12 cellular contexts compared by ENCODE assay signal in genomic region chr17:7018331-7018964, GRCh38. TPM values are rescaled to one million over a fixed set of nuclear protein-coding genes. Genes with fewer than 3 reads are reported as not detected.
DNase-seq lines count a peak whose midpoint lies in the region; ATAC-seq and TF ChIP-seq lines count a peak whose summit lies in the region.
"Had no signal": no experiment of that assay in that cellular context is flagged by ENCODE, and none has a peak within 500 bp of the region (broad histone marks: within the 10 kb centered on the region; RNA-seq: fewer than 3 reads in every experiment).

No MANE protein-coding gene starts in this region.

- 72 to 77% methylated on average over 10 of the region's 10 CpGs for WGBS in esophagus, 2 donors
- 77% methylated on average over 10 of the region's 10 CpGs for WGBS in urinary bladder

- DNase-seq in activated naive CD8-positive, alpha-beta T cell treated with anti-CD3 and anti-CD28 coated beads, Interleukin-2, amount 10 ng/mL, durations not matched to agents 7 days and 5 days, result no peak
- no peak for DNase-seq in activated naive CD8-positive, alpha-beta T cell treated with anti-CD3 and anti-CD28 coated beads, Interleukin-2, amount 50 U/mL, for 24 hours
- DNase-seq in neural crest cell (ENCODE audit: low read depth, low spot score) (no peak), AML-193 (lab: John Stamatoyannopoulos, UW) (no peak)
- no peak for DNase-seq in effector CD8-positive, alpha-beta T cell (lab: John Stamatoyannopoulos, UW)
- DNase-seq: NCI-H1436 treated with DMSO at 0.1 percent for 48 hours had no signal

- H3K9me3 ChIP-seq in esophagus (ENCODE audit: control insufficient read depth in 2 of 2, insufficient read depth in 1 of 2, low read depth in 1 of 2, low read length in 1 of 2), result no peaks in the 10 kb centered on the region

- ATAC-seq in activated naive CD8-positive, alpha-beta T cell treated with anti-CD3 and anti-CD28 coated beads, Interleukin-2, amount 10 ng/mL, durations not matched to agents 7 days and 5 days (ENCODE audit: low read depth), result no peak
- no peak for ATAC-seq in activated naive CD8-positive, alpha-beta T cell treated with anti-CD3 and anti-CD28 coated beads, Interleukin-2, amount 50 U/mL, for 24 hours
- no peak for ATAC-seq in GM18498 (IDR thresholded peaks at IDR 0.05; ENCODE audit: unreplicated experiment)

- H3K4me3 ChIP-seq in esophagus (ENCODE audit: low read depth in 1 of 2, low read length in 2 of 2) (peak overlapping the region; percentile 58 to 70), urinary bladder (ENCODE audit: low read depth, low read length) (peak overlapping the region; percentile 54)

- no peak for TF ChIP-seq CTCF in neural crest cell (conservative IDR thresholded peaks at IDR 0.05)

- peak overlapping the region; percentile 69 for H3K4me3 Mint-ChIP-seq in activated naive CD8-positive, alpha-beta T cell treated with anti-CD3 and anti-CD28 coated beads, Interleukin-2, amount 10 ng/mL, durations not matched to agents 7 days and 5 days
- no peak overlapping the region for H3K4me3 Mint-ChIP-seq in activated naive CD8-positive, alpha-beta T cell treated with anti-CD3 and anti-CD28 coated beads, Interleukin-2, amount 50 U/mL, for 24 hours
- peak overlapping the region; percentile 73 for H3K4me3 Mint-ChIP-seq in neural crest cell
- H3K4me3 Mint-ChIP-seq: B cell had no signal

- no peaks in the 10 kb centered on the region for H3K36me3 ChIP-seq in esophagus (ENCODE audit: control insufficient read depth in 2 of 2, insufficient read depth in 2 of 2, low read length in 1 of 2)
- H3K36me3 ChIP-seq in urinary bladder (ENCODE audit: insufficient read depth), result no peaks in the 10 kb centered on the region

- H3K36me3 Mint-ChIP-seq in activated naive CD8-positive, alpha-beta T cell treated with anti-CD3 and anti-CD28 coated beads, Interleukin-2, amount 10 ng/mL, durations not matched to agents 7 days and 5 days, result peaks cover 11% of the 10 kb centered on the region
- peaks cover 14% of the 10 kb centered on the region for H3K36me3 Mint-ChIP-seq in activated naive CD8-positive, alpha-beta T cell treated with anti-CD3 and anti-CD28 coated beads, Interleukin-2, amount 50 U/mL, for 24 hours (ENCODE audit: low read depth)
- H3K36me3 Mint-ChIP-seq in neural crest cell (ENCODE audit: low read depth), result no peaks in the 10 kb centered on the region

- H3K27ac Mint-ChIP-seq in activated naive CD8-positive, alpha-beta T cell treated with anti-CD3 and anti-CD28 coated beads, Interleukin-2, amount 10 ng/mL, durations not matched to agents 7 days and 5 days, result peak overlapping the region; percentile 81
- no peak overlapping the region for H3K27ac Mint-ChIP-seq in activated naive CD8-positive, alpha-beta T cell treated with anti-CD3 and anti-CD28 coated beads, Interleukin-2, amount 50 U/mL, for 24 hours
- no peak overlapping the region for H3K27ac Mint-ChIP-seq in neural crest cell (ENCODE audit: unreplicated experiment)
- H3K27ac Mint-ChIP-seq: B cell had no signal

- H3K4me1 Mint-ChIP-seq in activated naive CD8-positive, alpha-beta T cell treated with anti-CD3 and anti-CD28 coated beads, Interleukin-2, amount 10 ng/mL, durations not matched to agents 7 days and 5 days, result peaks cover 65% of the 10 kb centered on the region
- peaks cover 68% of the 10 kb centered on the region for H3K4me1 Mint-ChIP-seq in activated naive CD8-positive, alpha-beta T cell treated with anti-CD3 and anti-CD28 coated beads, Interleukin-2, amount 50 U/mL, for 24 hours
- H3K4me1 Mint-ChIP-seq in neural crest cell, result peaks cover 70% of the 10 kb centered on the region

- POLR2A ChIA-PET in activated naive CD8-positive, alpha-beta T cell treated with anti-CD3 and anti-CD28 coated beads, Interleukin-2, amount 10 ng/mL, durations not matched to agents 7 days and 5 days (lab: Charles Lee), result interaction anchor here (0.6 kb wide), 1 partner anchor 17 kb away, joined by 4 read pairs; the partner anchor contains the start of gene SLC16A13

- H3K27ac ChIP-seq in esophagus (ENCODE audit: low read depth in 2 of 2, low read length in 1 of 2) (peak overlapping the region; percentile 72 to 73), urinary bladder (ENCODE audit: low read depth) (no peak overlapping the region)

- H3K9me3 Mint-ChIP-seq in activated naive CD8-positive, alpha-beta T cell treated with anti-CD3 and anti-CD28 coated beads, Interleukin-2, amount 10 ng/mL, durations not matched to agents 7 days and 5 days, result no peaks in the 10 kb centered on the region
- H3K9me3 Mint-ChIP-seq in activated naive CD8-positive, alpha-beta T cell treated with anti-CD3 and anti-CD28 coated beads, Interleukin-2, amount 50 U/mL, for 24 hours, result no peaks in the 10 kb centered on the region
- no peaks in the 10 kb centered on the region for H3K9me3 Mint-ChIP-seq in neural crest cell

- no peaks in the 10 kb centered on the region for H3K27me3 Mint-ChIP-seq in activated naive CD8-positive, alpha-beta T cell treated with anti-CD3 and anti-CD28 coated beads, Interleukin-2, amount 10 ng/mL, durations not matched to agents 7 days and 5 days
- peaks cover 9% of the 10 kb centered on the region for H3K27me3 Mint-ChIP-seq in activated naive CD8-positive, alpha-beta T cell treated with anti-CD3 and anti-CD28 coated beads, Interleukin-2, amount 50 U/mL, for 24 hours
- H3K27me3 Mint-ChIP-seq in neural crest cell (ENCODE audit: low read depth), result peaks cover 31% of the 10 kb centered on the region
- H3K27me3 Mint-ChIP-seq: B cell had no signal

- H3K4me1 ChIP-seq in esophagus (ENCODE audit: control insufficient read depth in 2 of 2, insufficient read depth in 2 of 2, low read length in 1 of 2), result peaks cover 3 to 13% of the 10 kb centered on the region in 2 donors
- no peaks in the 10 kb centered on the region for H3K4me1 ChIP-seq in urinary bladder (ENCODE audit: insufficient read depth)

- H3K27me3 ChIP-seq in esophagus (ENCODE audit: control insufficient read depth in 1 of 2, insufficient read depth in 2 of 2, low read length in 2 of 2), result no peaks in the 10 kb centered on the region

RNA-seq across cellular contexts. Expression of gene BCL6B, which starts 4.4 kb away (rescaled TPM):
- total RNA-seq in activated naive CD8-positive, alpha-beta T cell treated with anti-CD3 and anti-CD28 coated beads, Interleukin-2, amount 10 ng/mL, durations not matched to agents 7 days and 5 days, result under 1 TPM; 0.36 to 0.54 TPM
- polyA plus RNA-seq in esophagus, result 1 to 10 TPM; 1.5 to 1.8 TPM
- total RNA-seq in neural crest cell, result 0.41 and 0.42 TPM in 2 replicates
- 12.5 TPM for total RNA-seq in urinary bladder
- polyA plus RNA-seq in urinary bladder, result 9.9 TPM
- total RNA-seq: RPMI7951 had no signal

RNA-seq across cellular contexts. Expression of gene RNASEK, which starts 6.0 kb away (rescaled TPM):
- total RNA-seq in activated naive CD8-positive, alpha-beta T cell treated with anti-CD3 and anti-CD28 coated beads, Interleukin-2, amount 10 ng/mL, durations not matched to agents 7 days and 5 days, result 100 to 1,000 TPM; 114 to 128 TPM
- polyA plus RNA-seq in esophagus, result 100 to 1,000 TPM; 216 to 253 TPM
- 143 and 157 TPM in 2 replicates for total RNA-seq in neural crest cell
- 32.9 TPM for total RNA-seq in urinary bladder
- 305 TPM for polyA plus RNA-seq in urinary bladder

RNA-seq across cellular contexts. Expression of gene SLC16A13, which starts 17.4 kb away (rescaled TPM):
- 10 to 100 TPM; 15.8 to 16.0 TPM for total RNA-seq in activated naive CD8-positive, alpha-beta T cell treated with anti-CD3 and anti-CD28 coated beads, Interleukin-2, amount 10 ng/mL, durations not matched to agents 7 days and 5 days
- polyA plus RNA-seq in esophagus (1 to 10 TPM; 4.8 TPM), urinary bladder (1.5 TPM)
- total RNA-seq in neural crest cell (11.1 and 12.2 TPM in 2 replicates), urinary bladder (0.37 TPM)

RNA-seq across cellular contexts. Expression of gene ALOX12, which starts 22.6 kb away (rescaled TPM):
- not detected for total RNA-seq in activated naive CD8-positive, alpha-beta T cell treated with anti-CD3 and anti-CD28 coated beads, Interleukin-2, amount 10 ng/mL, durations not matched to agents 7 days and 5 days
- polyA plus RNA-seq in esophagus, result 10 to 100 TPM; 54.4 to 66.5 TPM
- total RNA-seq in neural crest cell, result 0.16 TPM in 1 of 2 replicates, not detected in the other
- total RNA-seq in urinary bladder, result not detected
- polyA plus RNA-seq in urinary bladder, result 0.04 TPM
- total RNA-seq: B cell, dermis microvascular lymphatic vessel endothelial cell, RPMI7951 had no signal

RNA-seq across cellular contexts. Expression of gene SLC16A11, which starts 25.4 kb away (rescaled TPM):
- 1 to 10 TPM; 1.2 to 1.7 TPM for total RNA-seq in activated naive CD8-positive, alpha-beta T cell treated with anti-CD3 and anti-CD28 coated beads, Interleukin-2, amount 10 ng/mL, durations not matched to agents 7 days and 5 days
- polyA plus RNA-seq in esophagus (1 to 10 TPM; 1.9 to 2.3 TPM), urinary bladder (1.5 TPM)
- total RNA-seq in neural crest cell (not detected in 2 replicates), urinary bladder (not detected)
- total RNA-seq: RPMI7951 had no signal
